In genomic region chr17:65137076-65137935, GRCh38 we compare ENCODE assay signal across 1 cellular context.
A peak's percentile ranks its signal among the peaks of the same experiment; 100 is the strongest.
TF ChIP-seq lines count a peak whose summit lies in the region.

RGS9 (plus strand) TSS chr17:65137370; CDS start chr17:65137541, 171 bp downstream.

TF ChIP-seq in K562, 482 proteins besides CTCF, POLR2A, EP300 and RAD21 (continued from another document and continues in another):
- TF ChIP-seq E2F1 (CRISPR knock-in tag; IDR thresholded peaks at IDR 0.05): no peak
- TF ChIP-seq BCOR (IDR thresholded peaks at IDR 0.05): no peak
- no peak for TF ChIP-seq SRF (CRISPR knock-in tag; IDR thresholded peaks at IDR 0.05)
- TF ChIP-seq, protein P1, sequence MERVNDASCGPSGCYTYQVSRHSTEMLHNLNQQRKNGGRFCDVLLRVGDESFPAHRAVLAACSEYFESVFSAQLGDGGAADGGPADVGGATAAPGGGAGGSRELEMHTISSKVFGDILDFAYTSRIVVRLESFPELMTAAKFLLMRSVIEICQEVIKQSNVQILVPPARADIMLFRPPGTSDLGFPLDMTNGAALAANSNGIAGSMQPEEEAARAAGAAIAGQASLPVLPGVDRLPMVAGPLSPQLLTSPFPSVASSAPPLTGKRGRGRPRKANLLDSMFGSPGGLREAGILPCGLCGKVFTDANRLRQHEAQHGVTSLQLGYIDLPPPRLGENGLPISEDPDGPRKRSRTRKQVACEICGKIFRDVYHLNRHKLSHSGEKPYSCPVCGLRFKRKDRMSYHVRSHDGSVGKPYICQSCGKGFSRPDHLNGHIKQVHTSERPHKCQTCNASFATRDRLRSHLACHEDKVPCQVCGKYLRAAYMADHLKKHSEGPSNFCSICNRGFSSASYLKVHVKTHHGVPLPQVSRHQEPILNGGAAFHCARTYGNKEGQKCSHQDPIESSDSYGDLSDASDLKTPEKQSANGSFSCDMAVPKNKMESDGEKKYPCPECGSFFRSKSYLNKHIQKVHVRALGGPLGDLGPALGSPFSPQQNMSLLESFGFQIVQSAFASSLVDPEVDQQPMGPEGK (CRISPR knock-in tag; IDR thresholded peaks at IDR 0.05; ENCODE audit: borderline replicate concordance): no peak
- no peak for TF ChIP-seq MTA1 (IDR thresholded peaks at IDR 0.05; ENCODE audit: borderline replicate concordance)
- TF ChIP-seq CGGBP1 (CRISPR knock-in tag; IDR thresholded peaks at IDR 0.05): no peak
- TF ChIP-seq, protein P2, sequence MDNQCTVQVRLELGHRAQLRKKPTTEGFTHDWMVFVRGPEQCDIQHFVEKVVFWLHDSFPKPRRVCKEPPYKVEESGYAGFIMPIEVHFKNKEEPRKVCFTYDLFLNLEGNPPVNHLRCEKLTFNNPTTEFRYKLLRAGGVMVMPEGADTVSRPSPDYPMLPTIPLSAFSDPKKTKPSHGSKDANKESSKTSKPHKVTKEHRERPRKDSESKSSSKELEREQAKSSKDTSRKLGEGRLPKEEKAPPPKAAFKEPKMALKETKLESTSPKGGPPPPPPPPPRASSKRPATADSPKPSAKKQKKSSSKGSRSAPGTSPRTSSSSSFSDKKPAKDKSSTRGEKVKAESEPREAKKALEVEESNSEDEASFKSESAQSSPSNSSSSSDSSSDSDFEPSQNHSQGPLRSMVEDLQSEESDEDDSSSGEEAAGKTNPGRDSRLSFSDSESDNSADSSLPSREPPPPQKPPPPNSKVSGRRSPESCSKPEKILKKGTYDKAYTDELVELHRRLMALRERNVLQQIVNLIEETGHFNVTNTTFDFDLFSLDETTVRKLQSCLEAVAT (IDR thresholded peaks at IDR 0.05): no peak
- TF ChIP-seq HNRNPL (IDR thresholded peaks at IDR 0.05; ENCODE audit: low read depth, low read length): no peak
- TF ChIP-seq, protein P3, sequence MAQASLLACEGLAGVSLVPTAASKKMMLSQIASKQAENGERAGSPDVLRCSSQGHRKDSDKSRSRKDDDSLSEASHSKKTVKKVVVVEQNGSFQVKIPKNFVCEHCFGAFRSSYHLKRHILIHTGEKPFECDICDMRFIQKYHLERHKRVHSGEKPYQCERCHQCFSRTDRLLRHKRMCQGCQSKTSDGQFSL (CRISPR knock-in tag; IDR thresholded peaks at IDR 0.05): peak; percentile 93
- TF ChIP-seq, protein P3 (tag; IDR thresholded peaks at IDR 0.05): no peak
- TF ChIP-seq, protein P4, sequence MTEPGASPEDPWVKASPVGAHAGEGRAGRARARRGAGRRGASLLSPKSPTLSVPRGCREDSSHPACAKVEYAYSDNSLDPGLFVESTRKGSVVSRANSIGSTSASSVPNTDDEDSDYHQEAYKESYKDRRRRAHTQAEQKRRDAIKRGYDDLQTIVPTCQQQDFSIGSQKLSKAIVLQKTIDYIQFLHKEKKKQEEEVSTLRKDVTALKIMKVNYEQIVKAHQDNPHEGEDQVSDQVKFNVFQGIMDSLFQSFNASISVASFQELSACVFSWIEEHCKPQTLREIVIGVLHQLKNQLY (CRISPR knock-in tag; conservative IDR thresholded peaks at IDR 0.05): no peak
- TF ChIP-seq ZNF696 (CRISPR knock-in tag; conservative IDR thresholded peaks at IDR 0.05): no peak
- no peak for TF ChIP-seq ZFPM2 (CRISPR knock-in tag; IDR thresholded peaks at IDR 0.05)
- TF ChIP-seq TCF7L2 (IDR thresholded peaks at IDR 0.05; ENCODE audit: low read depth, low read length): no peak
- no peak for TF ChIP-seq CSDE1 (IDR thresholded peaks at IDR 0.05)
- no peak for TF ChIP-seq SIRT6 (IDR thresholded peaks at IDR 0.05; ENCODE audit: low read depth, low read length)
- TF ChIP-seq NR2C2 (CRISPR knock-in tag; IDR thresholded peaks at IDR 0.05): no peak
- no peak for TF ChIP-seq NR2C2 (tag; IDR thresholded peaks at IDR 0.05)
- no peak for TF ChIP-seq ZNF699 (CRISPR knock-in tag; IDR thresholded peaks at IDR 0.05; ENCODE audit: insufficient replicate concordance)
- TF ChIP-seq ZNF79 (CRISPR knock-in tag; IDR thresholded peaks at IDR 0.05; ENCODE audit: low read depth): no peak
- TF ChIP-seq PHB (CRISPR knock-in tag; IDR thresholded peaks at IDR 0.05): no peak
- no peak for TF ChIP-seq PRMT5 (CRISPR knock-in tag; IDR thresholded peaks at IDR 0.05)
- TF ChIP-seq, protein P5, sequence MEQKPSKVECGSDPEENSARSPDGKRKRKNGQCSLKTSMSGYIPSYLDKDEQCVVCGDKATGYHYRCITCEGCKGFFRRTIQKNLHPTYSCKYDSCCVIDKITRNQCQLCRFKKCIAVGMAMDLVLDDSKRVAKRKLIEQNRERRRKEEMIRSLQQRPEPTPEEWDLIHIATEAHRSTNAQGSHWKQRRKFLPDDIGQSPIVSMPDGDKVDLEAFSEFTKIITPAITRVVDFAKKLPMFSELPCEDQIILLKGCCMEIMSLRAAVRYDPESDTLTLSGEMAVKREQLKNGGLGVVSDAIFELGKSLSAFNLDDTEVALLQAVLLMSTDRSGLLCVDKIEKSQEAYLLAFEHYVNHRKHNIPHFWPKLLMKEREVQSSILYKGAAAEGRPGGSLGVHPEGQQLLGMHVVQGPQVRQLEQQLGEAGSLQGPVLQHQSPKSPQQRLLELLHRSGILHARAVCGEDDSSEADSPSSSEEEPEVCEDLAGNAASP (IDR thresholded peaks at IDR 0.05): no peak
- TF ChIP-seq NR3C1 (CRISPR knock-in tag; IDR thresholded peaks at IDR 0.05): no peak
- no peak for TF ChIP-seq ZNF609 (CRISPR knock-in tag; IDR thresholded peaks at IDR 0.05; ENCODE audit: borderline replicate concordance)
- peak; percentile 79 for TF ChIP-seq U2AF1 (optimal IDR thresholded peaks at IDR 0.05; ENCODE audit: low read depth, low read length)
- TF ChIP-seq HMGN3 (IDR thresholded peaks at IDR 0.05; ENCODE audit: borderline replicate concordance, extremely low read depth, insufficient read length, low read depth, low read length): no peak
- no peak for TF ChIP-seq CREBBP (IDR thresholded peaks at IDR 0.05; ENCODE audit: low read depth, low read length)
- no peak for TF ChIP-seq BCLAF1 (IDR thresholded peaks at IDR 0.05; ENCODE audit: borderline replicate concordance in 1 of 2, control insufficient read depth in 1 of 2, low read depth in 2 of 2, low read length in 1 of 2)
- no peak for TF ChIP-seq SMARCC2 (IDR thresholded peaks at IDR 0.05; ENCODE audit: low read depth)
- no peak for TF ChIP-seq ZBTB2 (IDR thresholded peaks at IDR 0.05)
- TF ChIP-seq JUND (IDR thresholded peaks at IDR 0.05; ENCODE audit: borderline replicate concordance, low read depth, low read length): peak; percentile 31; the same call in 1 of the 2 replicates
- TF ChIP-seq JUND (tag; IDR thresholded peaks at IDR 0.05; ENCODE audit: borderline replicate concordance, low read depth, low read length): no peak; the same call in 2 of the 3 replicates
- TF ChIP-seq KLF6 (CRISPR knock-in tag; IDR thresholded peaks at IDR 0.05; ENCODE audit: borderline replicate concordance): no peak
- no peak for TF ChIP-seq HLTF (IDR thresholded peaks at IDR 0.05)
- TF ChIP-seq HNRNPH1 (optimal IDR thresholded peaks at IDR 0.05; ENCODE audit: low read depth, low read length): no peak
- peak; percentile 25; the same call in 1 of the 2 replicates for TF ChIP-seq ESRRA (IDR thresholded peaks at IDR 0.05; ENCODE audit: borderline replicate concordance, low read depth)
- 0 out of 2 replicates have a peak, but pooled peaks have one; percentile 36 for TF ChIP-seq ZNF764 (CRISPR knock-in tag; IDR thresholded peaks at IDR 0.05; ENCODE audit: low read depth)
- no peak for TF ChIP-seq ZNF224 (CRISPR knock-in tag; IDR thresholded peaks at IDR 0.05)
- TF ChIP-seq SMAD4 (CRISPR knock-in tag; conservative IDR thresholded peaks at IDR 0.05): peak; percentile 71
- TF ChIP-seq ZC3H11A (IDR thresholded peaks at IDR 0.05; ENCODE audit: low read depth, low read length): no peak
- TF ChIP-seq GTF2E2 (tag; IDR thresholded peaks at IDR 0.05): no peak
- no peak for TF ChIP-seq PPARD (CRISPR knock-in tag; IDR thresholded peaks at IDR 0.05)
- TF ChIP-seq ZNF444 (CRISPR knock-in tag; IDR thresholded peaks at IDR 0.05): no peak
